ENCODE assay signal across 19 cellular contexts in the genomic region with DNA sequence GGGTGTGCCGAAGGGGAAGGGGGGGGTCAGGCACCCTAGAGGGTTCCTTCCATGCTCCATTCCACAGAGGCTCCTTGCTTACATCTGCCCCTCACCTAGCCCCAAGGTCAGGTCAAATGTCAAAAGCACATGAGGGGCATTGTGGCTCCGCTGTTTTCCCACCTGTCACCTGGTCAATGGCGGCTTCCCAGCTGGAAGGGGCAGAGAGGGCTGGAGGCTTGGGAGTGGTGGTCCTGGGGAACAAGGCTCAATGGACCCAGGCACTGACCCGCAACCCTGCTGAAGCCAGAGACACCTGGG. TPM values are rescaled to one million over a fixed set of nuclear protein-coding genes. Genes with fewer than 3 reads are reported as not detected.
DNase-seq lines count a peak whose midpoint lies in the region; ATAC-seq, FAIRE-seq and TF ChIP-seq lines count a peak whose summit lies in the region.
"Had no signal": no experiment of that assay in that cellular context is flagged by ENCODE, and none has a peak within 500 bp of the region (broad histone marks: within the 10 kb centered on the region; RNA-seq: fewer than 3 reads in every experiment).

No MANE protein-coding gene starts in this region.

- no peaks in the 10 kb centered on the region for H3K4me1 Mint-ChIP-seq in activated naive CD4-positive, alpha-beta T cell treated with anti-CD3 and anti-CD28 coated beads, Interleukin-2, amount 50 U/mL, for 24 hours
- H3K4me1 Mint-ChIP-seq in activated naive CD4-positive, alpha-beta T cell treated with anti-CD3 and anti-CD28 coated beads for 36 hours (ENCODE audit: low read depth): peaks cover 8% of the 10 kb centered on the region
- H3K4me1 Mint-ChIP-seq in effector memory CD8-positive, alpha-beta T cell (ENCODE audit: low read depth in 2 of 2): peaks cover 39 to 45% of the 10 kb centered on the region in 2 donors
- H3K4me1 Mint-ChIP-seq in osteocyte (ENCODE audit: unreplicated experiment): no peaks in the 10 kb centered on the region

- peak overlapping the region; percentile 59 for H3K27ac Mint-ChIP-seq in activated naive CD4-positive, alpha-beta T cell treated with anti-CD3 and anti-CD28 coated beads, Interleukin-2, amount 50 U/mL, for 24 hours
- H3K27ac Mint-ChIP-seq in activated naive CD4-positive, alpha-beta T cell treated with anti-CD3 and anti-CD28 coated beads for 36 hours: no peak overlapping the region
- peak overlapping the region; percentile 51 to 83 for H3K27ac Mint-ChIP-seq in effector memory CD8-positive, alpha-beta T cell
- H3K27ac Mint-ChIP-seq in osteocyte (ENCODE audit: unreplicated experiment): no peak overlapping the region
- H3K27ac Mint-ChIP-seq: CD4-positive, alpha-beta T cell had no signal

- intact Hi-C loops in activated naive CD4-positive, alpha-beta T cell treated with anti-CD3 and anti-CD28 coated beads for 36 hours (cut with micrococcal nuclease): no loop called here

- no peak for ATAC-seq in effector memory CD8-positive, alpha-beta T cell (replicated peaks)
- no peak for ATAC-seq in HG03025 (IDR thresholded peaks at IDR 0.05; ENCODE audit: low FRiP score, unreplicated experiment)
- ATAC-seq: GM12878 had no signal

- no peak overlapping the region for H3K4me3 Mint-ChIP-seq in activated naive CD4-positive, alpha-beta T cell treated with anti-CD3 and anti-CD28 coated beads, Interleukin-2, amount 50 U/mL, for 24 hours
- H3K4me3 Mint-ChIP-seq in activated naive CD4-positive, alpha-beta T cell treated with anti-CD3 and anti-CD28 coated beads for 36 hours: no peak overlapping the region
- no peak overlapping the region for H3K4me3 Mint-ChIP-seq in effector memory CD8-positive, alpha-beta T cell
- no peak overlapping the region for H3K4me3 Mint-ChIP-seq in osteocyte (ENCODE audit: unreplicated experiment)
- H3K4me3 Mint-ChIP-seq: CD4-positive, alpha-beta T cell had no signal

- CTCF ChIA-PET in activated naive CD4-positive, alpha-beta T cell treated with anti-CD3 and anti-CD28 coated beads for 36 hours (lab: Charles Lee): interaction anchor here (1.3 to 1.7 kb wide), 2 partner anchors 8 to 98 kb away, joined by 3 to 6 read pairs; no protein-coding TSS in a partner anchor

- H3K27me3 Mint-ChIP-seq in activated naive CD4-positive, alpha-beta T cell treated with anti-CD3 and anti-CD28 coated beads, Interleukin-2, amount 50 U/mL, for 24 hours: no peaks in the 10 kb centered on the region
- no peaks in the 10 kb centered on the region for H3K27me3 Mint-ChIP-seq in activated naive CD4-positive, alpha-beta T cell treated with anti-CD3 and anti-CD28 coated beads for 36 hours (ENCODE audit: low read depth)
- H3K27me3 Mint-ChIP-seq in effector memory CD8-positive, alpha-beta T cell: no peaks in the 10 kb centered on the region
- H3K27me3 Mint-ChIP-seq in osteocyte (ENCODE audit: unreplicated experiment): peaks cover 17% of the 10 kb centered on the region

- TF ChIP-seq CTCF in D721Med (IDR thresholded peaks at IDR 0.05; ENCODE audit: insufficient read depth, missing control alignments) (no peak), osteocyte (IDR thresholded peaks at IDR 0.05) (no peak)

- no peak for FAIRE-seq in D721Med (lab: Jason Lieb, UNC)
- FAIRE-seq: GM12878, GM19239 had no signal

- H3K9me3 Mint-ChIP-seq in activated naive CD4-positive, alpha-beta T cell treated with anti-CD3 and anti-CD28 coated beads, Interleukin-2, amount 50 U/mL, for 24 hours: no peaks in the 10 kb centered on the region
- H3K9me3 Mint-ChIP-seq in activated naive CD4-positive, alpha-beta T cell treated with anti-CD3 and anti-CD28 coated beads for 36 hours: no peaks in the 10 kb centered on the region
- no peaks in the 10 kb centered on the region for H3K9me3 Mint-ChIP-seq in effector memory CD8-positive, alpha-beta T cell
- H3K9me3 Mint-ChIP-seq in osteocyte (ENCODE audit: unreplicated experiment): peaks cover 5% of the 10 kb centered on the region
- H3K9me3 Mint-ChIP-seq: CD4-positive, alpha-beta T cell had no signal

- DNase-seq in activated naive CD4-positive, alpha-beta T cell treated with anti-CD3 and anti-CD28 coated beads for 36 hours: no peak
- DNase-seq in D721Med (ENCODE audit: insufficient read length, low spot score): peak; percentile 3
- no peak for DNase-seq in effector memory CD8-positive, alpha-beta T cell
- peak; percentile 71 for DNase-seq in osteocyte (ENCODE audit: extremely low spot score, unreplicated experiment)
- no peak for DNase-seq in activated CD4-positive, alpha-beta T cell treated with anti-CD3 and anti-CD28 coated beads, Interleukin-2, amount 50 U/mL, for 4 hours
- DNase-seq in NCI-H2081 (lab: John Stamatoyannopoulos, UW): no peak
- DNase-seq: DMS153, MM.1S, NCI-H1092, NCI-H2029 treated with DMSO at 0.1 percent for 48 hours, NCI-H2171 treated with DMSO at 0.1 percent for 48 hours, NCI-H446, SHP77 treated with DMSO at 0.1 percent for 48 hours had no signal

- H3K36me3 Mint-ChIP-seq in activated naive CD4-positive, alpha-beta T cell treated with anti-CD3 and anti-CD28 coated beads, Interleukin-2, amount 50 U/mL, for 24 hours: no peaks in the 10 kb centered on the region
- H3K36me3 Mint-ChIP-seq in activated naive CD4-positive, alpha-beta T cell treated with anti-CD3 and anti-CD28 coated beads for 36 hours (ENCODE audit: low read depth): no peaks in the 10 kb centered on the region
- H3K36me3 Mint-ChIP-seq in effector memory CD8-positive, alpha-beta T cell (ENCODE audit: insufficient read depth): peaks cover 4% of the 10 kb centered on the region
- no peaks in the 10 kb centered on the region for H3K36me3 Mint-ChIP-seq in osteocyte (ENCODE audit: unreplicated experiment)

RNA-seq across cellular contexts. Expression of gene RASGEF1A, which starts 16.3 kb away (rescaled TPM):
- not detected for total RNA-seq in activated naive CD4-positive, alpha-beta T cell treated with anti-CD3 and anti-CD28 coated beads for 36 hours
- total RNA-seq in osteocyte: not detected in 2 replicates
- total RNA-seq: LHCN-M2 had no signal

Comparison
In these comparisons a context has a peak if more than half of its experiments do, and no peak if none do; other contexts are left out.
1. H3K27ac Mint-ChIP-seq: peak in activated naive CD4-positive, alpha-beta T cell treated with anti-CD3 and anti-CD28 coated beads, Interleukin-2, amount 50 U/mL, for 24 hours (single experiment) and effector memory CD8-positive, alpha-beta T cell (2 of 2); none in activated naive CD4-positive, alpha-beta T cell treated with anti-CD3 and anti-CD28 coated beads for 36 hours (single experiment) and osteocyte (single experiment).
2. DNase-seq: peak in D721Med (single experiment) and osteocyte (single experiment); none in activated naive CD4-positive, alpha-beta T cell treated with anti-CD3 and anti-CD28 coated beads for 36 hours (single experiment), effector memory CD8-positive, alpha-beta T cell (0 of 3), activated CD4-positive, alpha-beta T cell treated with anti-CD3 and anti-CD28 coated beads, Interleukin-2, amount 50 U/mL, for 4 hours (0 of 2) and NCI-H2081 (0 of 2).